Comparison of ENCODE assay signal across 25 cellular contexts in the genomic region with DNA sequence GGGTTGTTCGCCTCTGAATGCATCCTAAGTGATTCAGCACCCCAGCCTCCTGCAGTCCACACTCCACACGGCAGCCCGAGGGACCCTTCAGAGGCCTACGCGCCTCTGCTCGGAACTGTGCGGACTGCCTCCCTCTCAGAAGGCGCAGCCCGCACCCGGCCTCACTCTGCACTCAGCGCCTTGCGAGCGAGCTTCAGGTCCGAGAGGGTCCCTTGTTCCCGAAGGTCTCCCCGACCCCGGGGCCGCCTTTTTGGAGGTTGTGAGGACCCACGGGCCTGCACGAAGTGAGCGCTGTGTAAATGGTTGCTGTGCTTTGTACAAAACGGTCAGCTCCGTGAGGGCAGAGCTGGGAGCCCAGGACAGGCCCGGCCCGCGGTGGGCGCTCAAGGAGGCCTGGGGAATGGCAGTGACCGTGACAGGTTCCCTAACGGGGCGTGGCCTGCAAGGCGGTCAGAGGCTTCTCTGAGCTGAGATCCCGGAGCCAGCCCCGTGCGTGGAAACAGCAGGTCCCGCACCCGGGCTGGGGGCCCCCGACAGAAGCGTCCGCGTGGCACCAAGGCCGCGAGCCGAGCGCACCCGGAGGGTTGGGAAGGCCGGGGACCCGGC. TPM values are rescaled to one million over a fixed set of nuclear protein-coding genes. Genes with fewer than 3 reads are reported as not detected.
A peak's percentile ranks its signal among the peaks of the same experiment; 100 is the strongest.
DNase-seq lines count a peak whose midpoint lies in the region; ATAC-seq and FAIRE-seq lines count a peak whose summit lies in the region.
"Had no signal": no experiment of that assay in that cellular context is flagged by ENCODE, and none has a peak within 500 bp of the region (broad histone marks: within the 10 kb centered on the region; RNA-seq: fewer than 3 reads in every experiment).

No MANE protein-coding gene starts in this region.

- H3K27me3 ChIP-seq in iPS DF 6.9 (ENCODE audit: control insufficient read depth, insufficient read depth, low read length) = peaks cover 2% of the 10 kb centered on the region; the same call in 1 of the 2 replicates

- WGBS in iPS DF 6.9 (ENCODE audit: insufficient coverage, insufficient read length) = no CpG with 5 or more reads among the region's 47 CpGs

- peaks cover 8% of the 10 kb centered on the region; the same call in 1 of the 2 replicates for H3K36me3 ChIP-seq in iPS DF 6.9 (ENCODE audit: control insufficient read depth, insufficient read depth, low read length)
- H3K36me3 ChIP-seq: spleen, tibial artery had no signal

- no peak overlapping the region for H3K27ac ChIP-seq in iPS DF 6.9 (ENCODE audit: low read length)
- H3K27ac ChIP-seq: RWPE1, spleen, tibial artery had no signal

- H3K4me3 ChIP-seq in iPS DF 6.9 (ENCODE audit: low read length) = peak overlapping the region; percentile 34; the same call in 1 of the 2 replicates
- H3K4me3 ChIP-seq: K562, mucosa of descending colon, tibial artery had no signal

- DNase-seq in activated CD4-positive, alpha-beta T cell treated with anti-CD3 and anti-CD28 coated beads, Interleukin-2, amount 10 ng/mL, durations not matched to agents 24 days and 14 days = no peak
- DNase-seq in activated CD4-positive, alpha-beta T cell treated with anti-CD3 and anti-CD28 coated beads for 48 hours = no peak
- no peak for DNase-seq in T-cell
- no peak for DNase-seq in iPS DF 6.9 (ENCODE audit: low read depth, low spot score)
- DNase-seq in posterior vena cava (ENCODE audit: low spot score) = peak; percentile 76
- DNase-seq in NCI-H187 (lab: John Stamatoyannopoulos, UW) = no peak
- no peak for DNase-seq in HTR-8/SVneo (ENCODE audit: insufficient read length, low spot score)
- DNase-seq: activated CD8-positive, alpha-beta T cell treated with anti-CD3 and anti-CD28 coated beads for 36 hours; COR-L47; DND-41; MM.1S; NCI-H526 treated with DMSO at 0.1 percent for 48 hours; spleen; stimulated activated CD4-positive, alpha-beta T cell treated with anti-CD3 and anti-CD28 coated beads, Interleukin-4, amount 100 ng/mL, for 1 hour; stimulated activated naive CD4-positive, alpha-beta T cell treated with Interleukin-2 at 50 U/mL for 16 hours; T-helper 9 cell; tibial artery had no signal

- H3K27ac Mint-ChIP-seq in activated CD4-positive, alpha-beta T cell treated with anti-CD3 and anti-CD28 coated beads, Interleukin-2, amount 10 ng/mL, durations not matched to agents 24 days and 14 days = no peak overlapping the region
- H3K27ac Mint-ChIP-seq in T-cell = no peak overlapping the region
- H3K27ac Mint-ChIP-seq: activated CD8-positive, alpha-beta T cell treated with anti-CD3 and anti-CD28 coated beads for 36 hours had no signal

- no peaks in the 10 kb centered on the region for H3K9me3 ChIP-seq in iPS DF 6.9 (ENCODE audit: control insufficient read depth, insufficient read depth, low read length)
- H3K9me3 ChIP-seq: mucosa of descending colon, tibial artery had no signal

- H3K9me3 Mint-ChIP-seq in activated CD4-positive, alpha-beta T cell treated with anti-CD3 and anti-CD28 coated beads, Interleukin-2, amount 10 ng/mL, durations not matched to agents 24 days and 14 days = no peaks in the 10 kb centered on the region
- no peaks in the 10 kb centered on the region for H3K9me3 Mint-ChIP-seq in T-cell
- H3K9me3 Mint-ChIP-seq: activated CD8-positive, alpha-beta T cell treated with anti-CD3 and anti-CD28 coated beads for 36 hours had no signal

- H3K4me1 ChIP-seq in iPS DF 6.9 (ENCODE audit: control insufficient read depth, insufficient read depth, low read length) = peaks cover 2% of the 10 kb centered on the region

- FAIRE-seq in HTR-8/SVneo (lab: Jason Lieb, UNC) = no peak
- FAIRE-seq: GM12892, K562 had no signal

- peak overlapping the region; percentile 31 for H3K4me3 Mint-ChIP-seq in activated CD4-positive, alpha-beta T cell treated with anti-CD3 and anti-CD28 coated beads, Interleukin-2, amount 10 ng/mL, durations not matched to agents 24 days and 14 days
- peak overlapping the region in 2 of 3 donors; percentile 61 to 62 for H3K4me3 Mint-ChIP-seq in T-cell
- H3K4me3 Mint-ChIP-seq: activated CD8-positive, alpha-beta T cell treated with anti-CD3 and anti-CD28 coated beads for 36 hours had no signal

- intact Hi-C loops in activated CD4-positive, alpha-beta T cell treated with anti-CD3 and anti-CD28 coated beads, Interleukin-2, amount 10 ng/mL, durations not matched to agents 24 days and 14 days (cut with micrococcal nuclease) = no loop called here
- intact Hi-C loops in posterior vena cava (cut with DNase I) = no loop called here

- ATAC-seq in T-cell (replicated peaks in 1 of 4) (no peak), GM19023 (IDR thresholded peaks at IDR 0.05; ENCODE audit: unreplicated experiment) (no peak)
- ATAC-seq: activated CD8-positive, alpha-beta T cell treated with anti-CD3 and anti-CD28 coated beads for 36 hours; mucosa of descending colon; SK-N-SH treated with all-trans-retinoic acid at 6 μM for 48 hours had no signal

- CTCF ChIA-PET in T-cell (lab: Charles Lee) = no interaction called here

- H3K36me3 Mint-ChIP-seq in activated CD4-positive, alpha-beta T cell treated with anti-CD3 and anti-CD28 coated beads, Interleukin-2, amount 10 ng/mL, durations not matched to agents 24 days and 14 days (ENCODE audit: low read depth) = peaks cover 2% of the 10 kb centered on the region
- no peaks in the 10 kb centered on the region for H3K36me3 Mint-ChIP-seq in T-cell

- H3K27me3 Mint-ChIP-seq in activated CD4-positive, alpha-beta T cell treated with anti-CD3 and anti-CD28 coated beads, Interleukin-2, amount 10 ng/mL, durations not matched to agents 24 days and 14 days = peaks cover 7% of the 10 kb centered on the region
- H3K27me3 Mint-ChIP-seq in T-cell = peaks cover 38 to 49% of the 10 kb centered on the region in 2 donors

- H3K4me1 Mint-ChIP-seq in activated CD4-positive, alpha-beta T cell treated with anti-CD3 and anti-CD28 coated beads, Interleukin-2, amount 10 ng/mL, durations not matched to agents 24 days and 14 days = peaks cover 3% of the 10 kb centered on the region
- H3K4me1 Mint-ChIP-seq in T-cell = peaks cover 2 to 3% (median 3%) of the 10 kb centered on the region in 3 donors

- POLR2A ChIA-PET in T-cell (lab: Charles Lee) = no interaction called here

RNA-seq across cellular contexts. Expression of a gene that starts 0.7 kb away (rescaled TPM):
- not detected in 2 replicates for total RNA-seq in activated CD4-positive, alpha-beta T cell treated with anti-CD3 and anti-CD28 coated beads, Interleukin-2, amount 10 ng/mL, durations not matched to agents 24 days and 14 days
- total RNA-seq in T-cell (under 1 TPM in 3 of 5 donors, not detected in 2; 0.03 to 0.09 (median 0.03) TPM), posterior vena cava (under 1 TPM; 0.09 to 0.10 TPM)
- total RNA-seq: A172; activated CD8-positive, alpha-beta T cell treated with anti-CD3 and anti-CD28 coated beads for 36 hours; H4 had no signal
